In the genomic region with DNA sequence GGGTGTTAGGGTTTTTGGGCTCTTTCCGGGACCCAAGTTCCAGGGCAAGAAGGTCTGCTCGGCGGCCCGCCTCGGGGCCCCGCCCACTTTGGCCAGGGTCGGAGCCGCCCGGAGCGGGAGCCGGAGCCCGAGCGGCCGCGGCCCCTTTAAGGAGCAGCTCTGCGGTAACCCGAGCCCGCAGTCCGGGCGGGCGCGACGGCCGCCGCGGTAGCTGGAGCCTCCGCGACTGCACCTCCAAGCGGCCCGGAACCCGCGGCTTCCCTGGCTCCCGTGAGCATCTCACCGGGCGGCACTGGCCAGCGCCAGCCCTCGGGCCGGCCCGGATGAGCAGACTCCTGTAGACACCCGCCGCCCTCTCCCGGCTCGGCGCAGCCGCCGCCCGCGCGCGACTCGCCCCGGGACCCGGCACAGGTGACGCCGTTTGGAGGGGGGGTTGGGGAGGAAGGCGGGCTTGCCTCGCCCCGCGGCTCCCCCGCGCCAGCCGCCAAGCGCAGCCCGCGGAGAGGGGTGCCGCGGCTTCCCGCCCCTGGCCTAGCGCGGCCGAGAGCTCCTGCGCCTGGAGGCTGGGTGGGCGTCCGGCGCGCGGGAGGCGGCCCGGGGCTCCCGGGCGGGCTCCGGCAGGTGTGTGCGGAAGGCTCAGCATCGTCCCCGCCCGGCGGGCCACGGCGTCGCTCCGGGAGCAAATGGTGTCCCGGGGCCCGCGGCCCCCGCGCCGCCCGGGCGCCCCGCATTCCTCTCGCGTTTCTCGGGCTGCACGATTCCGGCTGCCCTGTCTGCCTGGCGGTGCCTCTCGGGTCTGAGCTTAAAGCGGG, we compare ENCODE assay signal across 8 cellular contexts. TPM values are rescaled to one million over a fixed set of nuclear protein-coding genes. Genes with fewer than 3 reads are reported as not detected.
DNase-seq lines count a peak whose midpoint lies in the region; ATAC-seq lines count a peak whose summit lies in the region.

A gene with protein sequence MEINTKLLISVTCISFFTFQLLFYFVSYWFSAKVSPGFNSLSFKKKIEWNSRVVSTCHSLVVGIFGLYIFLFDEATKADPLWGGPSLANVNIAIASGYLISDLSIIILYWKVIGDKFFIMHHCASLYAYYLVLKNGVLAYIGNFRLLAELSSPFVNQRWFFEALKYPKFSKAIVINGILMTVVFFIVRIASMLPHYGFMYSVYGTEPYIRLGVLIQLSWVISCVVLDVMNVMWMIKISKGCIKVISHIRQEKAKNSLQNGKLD (plus strand): TSS at position 149 of the 812 bp plus-strand sequence. CDS start 26,547 bp downstream, outside the sequence.

- CTCF ChIA-PET in T-cell (lab: Charles Lee): interaction anchor here (0.7 to 3.6 kb wide), 6 partner anchors 12 to 116 kb away, joined by 3 to 21 read pairs (median 4); a partner anchor contains a TSS

- H3K4me1 Mint-ChIP-seq in IgD-negative memory B cell (peaks cover 8 to 33% (median 8%) of the 10 kb centered on the region in 3 donors), T-cell (peaks cover 10 to 14% (median 12%) of the 10 kb centered on the region in 3 donors)

- H3K4me3 Mint-ChIP-seq in IgD-negative memory B cell (peak within 1 kb of the TSS; percentile 86 to 98 (median 94)), T-cell (peak within 1 kb of the TSS; percentile 81 to 90 (median 89))

- POLR2A ChIA-PET in T-cell (lab: Charles Lee): interaction anchor here (0.6 to 1.0 kb wide), 4 partner anchors 22 to 45 kb away, joined by 3 to 4 read pairs (median 3); a partner anchor contains a TSS

- no peaks in the 10 kb centered on the region for H3K36me3 Mint-ChIP-seq in IgD-negative memory B cell
- no peaks in the 10 kb centered on the region for H3K36me3 Mint-ChIP-seq in T-cell

- intact Hi-C loops in sciatic nerve (cut with DNase I): no loop called here

- H3K27me3 Mint-ChIP-seq in IgD-negative memory B cell (peaks cover 19% of the 10 kb centered on the region), T-cell (peaks cover 35 to 49% of the 10 kb centered on the region in 2 donors)

- ATAC-seq in GM21576 (IDR thresholded peaks at IDR 0.05; ENCODE audit: unreplicated experiment) (peak; percentile 59), T-cell (replicated peaks in 1 of 4) (peak; percentile 69 to 78 (median 72)), sciatic nerve (peak; percentile 91)

- peak within 1 kb of the TSS; percentile 60 to 90 (median 69) for H3K27ac Mint-ChIP-seq in IgD-negative memory B cell
- peak within 1 kb of the TSS; percentile 53 to 71 for H3K27ac Mint-ChIP-seq in T-cell

- DNase-seq in D341Med (ENCODE audit: low spot score): peak; percentile 77
- peak in 33 of 34 experiments; percentile 1 to 42 (median 22) for DNase-seq in T-cell
- peak; percentile 73 for DNase-seq in astrocyte of the hippocampus (ENCODE audit: low read depth, low spot score)
- DNase-seq in iPS DF 19.7 (ENCODE audit: low read depth, low spot score): peak; percentile 12
- DNase-seq in sciatic nerve (ENCODE audit: low spot score): peak; percentile 72
- DNase-seq in DMS114 treated with DMSO at 0.1 percent for 48 hours (lab: John Stamatoyannopoulos, UW; ENCODE audit: unreplicated experiment): no peak

- no peaks in the 10 kb centered on the region for H3K9me3 Mint-ChIP-seq in IgD-negative memory B cell
- no peaks in the 10 kb centered on the region for H3K9me3 Mint-ChIP-seq in T-cell

RNA-seq across cellular contexts. Expression of the gene that starts here (rescaled TPM):
- 3.1 TPM for polyA plus RNA-seq in IgD-negative memory B cell
- under 1 TPM; 0.09 to 0.22 (median 0.12) TPM for total RNA-seq in T-cell
- 27.9 TPM for total RNA-seq in sciatic nerve

Comparison
In these comparisons a context has a peak if more than half of its experiments do, and no peak if none do; other contexts are left out.
1. RNA of the gene that starts here (total RNA-seq): 27.9 TPM in sciatic nerve (single experiment); 0.09 to 0.22 TPM in T-cell; every median in the first group is over 10 times any median in the second.
2. Peak in DNase-seq and ATAC-seq in T-cell; RNA of the gene not detected or under 1 TPM.
3. Peak in every context shown above with its lines, with median percentiles within 50 percentile points of each other: ATAC-seq.